In genomic region chr7:92684274-92684673, GRCh38 we compare ENCODE assay signal across 18 cellular contexts.
DNase-seq lines count a peak whose midpoint lies in the region; ATAC-seq, FAIRE-seq and TF ChIP-seq lines count a peak whose summit lies in the region.
"Had no signal": no experiment of that assay in that cellular context is flagged by ENCODE, and none has a peak within 500 bp of the region (broad histone marks: within the 10 kb centered on the region; RNA-seq: fewer than 3 reads in every experiment).

No MANE protein-coding gene starts in this region.

- FAIRE-seq in GM12892 (lab: Jason Lieb, UNC): no peak

- no peaks in the 10 kb centered on the region for H3K9me3 ChIP-seq in CD4-positive, alpha-beta memory T cell (ENCODE audit: control insufficient read depth in 1 of 2, low read length in 2 of 2)
- no peaks in the 10 kb centered on the region for H3K9me3 ChIP-seq in DND-41 (ENCODE audit: insufficient read depth, low read length, severe bottlenecking)
- no peaks in the 10 kb centered on the region for H3K9me3 ChIP-seq in iPS-15b (ENCODE audit: control insufficient read depth, insufficient read depth, low read length)
- H3K9me3 ChIP-seq: Peyer's patch, upper lobe of left lung had no signal

- intact Hi-C loops in CD4-positive, alpha-beta memory T cell (cut with micrococcal nuclease): loop anchor here (5.0 kb wide), 1 partner anchor 42 kb away; no protein-coding TSS in a partner anchor
- intact Hi-C loops in activated CD8-positive, alpha-beta T cell treated with anti-CD3 and anti-CD28 coated beads for 36 hours (cut with micrococcal nuclease): loop anchor here (2.0 to 10.0 kb wide), 2 partner anchors 51 to 221 kb away; no protein-coding TSS in a partner anchor

- H3K9ac ChIP-seq in DND-41 (ENCODE audit: low read depth, low read length) (peak overlapping the region; percentile 49), iPS-15b (ENCODE audit: low read depth, low read length) (no peak overlapping the region)
- H3K9ac ChIP-seq: neural progenitor cell had no signal

- no peak for TF ChIP-seq CTCF in DND-41 (IDR thresholded peaks at IDR 0.05; ENCODE audit: borderline replicate concordance, extremely low read depth, low read length, poor library complexity, severe bottlenecking)
- no peak for TF ChIP-seq CTCF in activated CD8-positive, alpha-beta T cell treated with anti-CD3 and anti-CD28 coated beads for 36 hours (IDR thresholded peaks at IDR 0.05)

- H3K9me3 Mint-ChIP-seq in CD4-positive, alpha-beta memory T cell: no peaks in the 10 kb centered on the region
- H3K9me3 Mint-ChIP-seq in activated CD8-positive, alpha-beta T cell treated with anti-CD3 and anti-CD28 coated beads for 36 hours: no peaks in the 10 kb centered on the region
- H3K9me3 Mint-ChIP-seq: stimulated activated memory B cell treated with anti-CD40 and anti-IgM and Interleukin-4, amounts not matched to agents 10 μg/mL and 1 μg/mL and 100 μg/mL, for 72 hours had no signal

- H3K27me3 Mint-ChIP-seq in CD4-positive, alpha-beta memory T cell: no peaks in the 10 kb centered on the region
- H3K27me3 Mint-ChIP-seq in activated CD8-positive, alpha-beta T cell treated with anti-CD3 and anti-CD28 coated beads for 36 hours: no peaks in the 10 kb centered on the region
- H3K27me3 Mint-ChIP-seq: B cell; stimulated activated memory B cell treated with anti-CD40 and anti-IgM and Interleukin-4, amounts not matched to agents 10 μg/mL and 1 μg/mL and 100 μg/mL, for 72 hours had no signal

- DNase-seq in CD4-positive, alpha-beta memory T cell: no peak
- DNase-seq in DND-41 (no peak), GM12892 (ENCODE audit: insufficient read length) (no peak), NK-92 (lab: John Stamatoyannopoulos, UW; ENCODE audit: unreplicated experiment) (no peak), Kasumi-1 (lab: John Stamatoyannopoulos, UW) (no peak), T1000 (lab: John Stamatoyannopoulos, UW) (no peak)
- no peak for DNase-seq in activated CD8-positive, alpha-beta T cell treated with anti-CD3 and anti-CD28 coated beads for 36 hours
- DNase-seq: DMS 273 treated with DMSO at 0.1 percent for 48 hours, NCI-H2171 treated with DMSO at 0.1 percent for 48 hours, NCI-H82, Peyer's patch, upper lobe of left lung, WERI-Rb-1 had no signal

- H3K4me3 ChIP-seq in CD4-positive, alpha-beta memory T cell (ENCODE audit: low read length in 2 of 2): no peak overlapping the region
- H3K4me3 ChIP-seq in DND-41 (ENCODE audit: low read depth in 1 of 2, low read length in 2 of 2) (no peak overlapping the region), iPS-15b (ENCODE audit: low read depth, low read length) (peak overlapping the region; percentile 2)
- H3K4me3 ChIP-seq: neural progenitor cell, Peyer's patch, SK-N-MC, upper lobe of left lung had no signal

- peaks cover 59 to 79% (median 65%) of the 10 kb centered on the region in 4 donors for H3K4me1 Mint-ChIP-seq in CD4-positive, alpha-beta memory T cell
- peaks cover 76% of the 10 kb centered on the region for H3K4me1 Mint-ChIP-seq in activated CD8-positive, alpha-beta T cell treated with anti-CD3 and anti-CD28 coated beads for 36 hours (ENCODE audit: low read depth)
- H3K4me1 Mint-ChIP-seq: B cell; stimulated activated memory B cell treated with anti-CD40 and anti-IgM and Interleukin-4, amounts not matched to agents 10 μg/mL and 1 μg/mL and 100 μg/mL, for 72 hours had no signal

- no peak overlapping the region for H2AFZ ChIP-seq in DND-41 (ENCODE audit: low read depth, low read length)
- H2AFZ ChIP-seq: neural progenitor cell had no signal

- H3K4me2 ChIP-seq in DND-41 (ENCODE audit: insufficient read depth, low read length): no peak overlapping the region; the same call in 1 of the 2 replicates
- H3K4me2 ChIP-seq: neural progenitor cell had no signal

- H3K36me3 ChIP-seq in CD4-positive, alpha-beta memory T cell (ENCODE audit: insufficient read depth, low read length): no peaks in the 10 kb centered on the region
- H3K36me3 ChIP-seq in DND-41 (ENCODE audit: insufficient read depth, low read length) (peaks cover 90% of the 10 kb centered on the region), iPS-15b (ENCODE audit: control insufficient read depth, insufficient read depth, low read length) (no peaks in the 10 kb centered on the region)
- H3K36me3 ChIP-seq: neural progenitor cell, Peyer's patch, upper lobe of left lung, WERI-Rb-1 had no signal

- ATAC-seq in DND-41 (ENCODE audit: insufficient read depth, low read depth): no peak
- ATAC-seq in activated CD8-positive, alpha-beta T cell treated with anti-CD3 and anti-CD28 coated beads for 36 hours: no peak
- ATAC-seq: stimulated activated memory B cell treated with anti-CD40 and anti-IgM and Interleukin-4, amounts not matched to agents 10 μg/mL and 1 μg/mL and 100 μg/mL, for 72 hours had no signal

- H3K79me2 ChIP-seq in DND-41 (ENCODE audit: insufficient read depth, low read length): peaks cover 100% of the 10 kb centered on the region

- H3K36me3 Mint-ChIP-seq in CD4-positive, alpha-beta memory T cell: peaks cover 0 to 8% of the 10 kb centered on the region in 2 donors
- peaks cover 62% of the 10 kb centered on the region for H3K36me3 Mint-ChIP-seq in activated CD8-positive, alpha-beta T cell treated with anti-CD3 and anti-CD28 coated beads for 36 hours (ENCODE audit: low read depth)
- H3K36me3 Mint-ChIP-seq: stimulated activated memory B cell treated with anti-CD40 and anti-IgM and Interleukin-4, amounts not matched to agents 10 μg/mL and 1 μg/mL and 100 μg/mL, for 72 hours had no signal

- CTCF ChIA-PET in CD4-positive, alpha-beta memory T cell (lab: Charles Lee; ENCODE audit: partially characterized antibody): interaction anchor here (1.4 to 1.9 kb wide), 2 partner anchors 64 to 149 kb away, joined by 4 to 11 read pairs; no protein-coding TSS in a partner anchor
- CTCF ChIA-PET in activated CD8-positive, alpha-beta T cell treated with anti-CD3 and anti-CD28 coated beads for 36 hours (lab: Charles Lee): interaction anchor here (0.6 to 2.6 kb wide), 5 partner anchors 20 to 149 kb away, joined by 3 to 10 read pairs (median 3); no protein-coding TSS in a partner anchor

- no peak for TF ChIP-seq POLR2A in GM12892 (IDR thresholded peaks at IDR 0.05; ENCODE audit: low read depth, low read length)

- H3K27me3 ChIP-seq in CD4-positive, alpha-beta memory T cell (ENCODE audit: insufficient read depth, low read length): no peaks in the 10 kb centered on the region
- no peaks in the 10 kb centered on the region for H3K27me3 ChIP-seq in DND-41 (ENCODE audit: insufficient read depth, low read length, poor library complexity)
- no peaks in the 10 kb centered on the region for H3K27me3 ChIP-seq in iPS-15b (ENCODE audit: control insufficient read depth, insufficient read depth, low read length)
- H3K27me3 ChIP-seq: neural progenitor cell, Peyer's patch, upper lobe of left lung had no signal

- POLR2A ChIA-PET in CD4-positive, alpha-beta memory T cell (lab: Charles Lee; ENCODE audit: partially characterized antibody): interaction anchor here (1.5 kb wide), 1 partner anchor 34 kb away, joined by 4 read pairs; no protein-coding TSS in a partner anchor
- POLR2A ChIA-PET in activated CD8-positive, alpha-beta T cell treated with anti-CD3 and anti-CD28 coated beads for 36 hours (lab: Charles Lee): interaction anchor here (0.9 to 2.2 kb wide), 8 partner anchors 13 to 220 kb away, joined by 3 to 7 read pairs (median 4); partner anchors contain the start of gene CDK6

- peak overlapping the region; percentile 7 for H3K27ac ChIP-seq in CD4-positive, alpha-beta memory T cell (ENCODE audit: low read depth, low read length)
- H3K27ac ChIP-seq in DND-41 (ENCODE audit: low read length): peak overlapping the region; percentile 75
- H3K27ac ChIP-seq: neural progenitor cell, SK-N-MC, upper lobe of left lung, WERI-Rb-1 had no signal

- peak overlapping the region in 6 of 8 donors; percentile 50 to 74 (median 66) for H3K4me3 Mint-ChIP-seq in CD4-positive, alpha-beta memory T cell
- H3K4me3 Mint-ChIP-seq in activated CD8-positive, alpha-beta T cell treated with anti-CD3 and anti-CD28 coated beads for 36 hours: peak overlapping the region; percentile 15
- H3K4me3 Mint-ChIP-seq: B cell; neural progenitor cell; stimulated activated memory B cell treated with anti-CD40 and anti-IgM and Interleukin-4, amounts not matched to agents 10 μg/mL and 1 μg/mL and 100 μg/mL, for 72 hours had no signal

- H3K4me1 ChIP-seq in CD4-positive, alpha-beta memory T cell (ENCODE audit: insufficient read depth, low read length): peaks cover 67% of the 10 kb centered on the region
- H3K4me1 ChIP-seq in DND-41 (ENCODE audit: insufficient read depth, low read length): peaks cover 100% of the 10 kb centered on the region
- H3K4me1 ChIP-seq in iPS-15b (ENCODE audit: control insufficient read depth, insufficient read depth, low read length): peaks cover 43% of the 10 kb centered on the region

- 0 out of 2 replicates have a peak, but pooled peaks cover 4% of the 10 kb centered on the region for H4K20me1 ChIP-seq in DND-41 (ENCODE audit: insufficient read depth, low read length)

- peak overlapping the region; percentile 53 to 93 (median 84) for H3K27ac Mint-ChIP-seq in CD4-positive, alpha-beta memory T cell
- peak overlapping the region; percentile 95 for H3K27ac Mint-ChIP-seq in activated CD8-positive, alpha-beta T cell treated with anti-CD3 and anti-CD28 coated beads for 36 hours
- H3K27ac Mint-ChIP-seq: B cell; neural progenitor cell; stimulated activated memory B cell treated with anti-CD40 and anti-IgM and Interleukin-4, amounts not matched to agents 10 μg/mL and 1 μg/mL and 100 μg/mL, for 72 hours had no signal
